Comparison of ENCODE assay signal across 8 cellular contexts in the genomic region with DNA sequence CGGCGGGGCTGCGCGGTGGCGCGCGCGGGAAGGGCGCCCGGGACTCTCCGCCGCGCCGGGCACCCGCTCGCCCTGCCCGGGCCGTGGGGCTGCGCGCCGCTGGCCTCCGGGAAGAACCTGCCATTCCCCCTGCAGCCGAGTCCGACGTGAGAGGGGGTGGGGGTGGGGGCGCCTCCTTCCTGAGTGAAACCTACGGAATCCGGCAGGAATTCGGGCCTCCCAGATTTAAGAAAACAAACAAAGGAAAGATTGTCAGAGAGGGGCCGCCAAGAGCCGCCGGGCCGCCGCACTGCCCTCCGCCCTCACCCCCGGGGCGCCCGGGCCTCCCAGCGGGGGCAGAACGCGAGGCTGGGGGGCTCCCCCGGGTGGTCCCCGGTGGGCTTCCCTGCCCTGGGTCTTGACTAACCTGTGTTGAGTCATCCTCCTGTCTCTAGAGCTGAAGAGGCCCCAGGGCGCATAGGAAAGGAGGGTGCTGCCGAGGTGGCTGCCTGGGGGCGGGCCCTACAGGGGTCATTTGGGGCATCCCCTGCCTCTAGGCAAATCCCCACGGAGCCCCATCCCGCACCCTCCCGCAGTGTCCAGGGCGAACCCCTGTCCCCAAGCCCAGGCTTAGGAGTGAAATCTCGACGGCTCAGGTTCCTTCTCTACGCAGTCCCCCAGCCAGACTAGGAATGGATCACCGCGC. TPM values are rescaled to one million over a fixed set of nuclear protein-coding genes. Genes with fewer than 3 reads are reported as not detected.
DNase-seq lines count a peak whose midpoint lies in the region; ATAC-seq and TF ChIP-seq lines count a peak whose summit lies in the region.

No MANE protein-coding gene starts in this region.

- H3K4me1 ChIP-seq in foreskin keratinocyte: no peaks in the 10 kb centered on the region
- peaks cover 9% of the 10 kb centered on the region for H3K4me1 ChIP-seq in osteoblast (ENCODE audit: insufficient read depth, low read length)

- intact Hi-C loops in activated CD4-positive, alpha-beta memory T cell treated with anti-CD3 and anti-CD28 coated beads for 36 hours (cut with micrococcal nuclease): loop anchor here (1.0 kb wide), 1 partner anchor 179 kb away; no protein-coding TSS in a partner anchor

- CTCF ChIA-PET in activated CD4-positive, alpha-beta memory T cell treated with anti-CD3 and anti-CD28 coated beads for 36 hours (lab: Charles Lee): interaction anchor here (0.7 kb wide), 1 partner anchor 376 kb away, joined by 4 read pairs; no protein-coding TSS in a partner anchor
- CTCF ChIA-PET in activated CD4-positive, alpha-beta memory T cell treated with anti-CD3 and anti-CD28 coated beads, Interleukin-2, amount 10 ng/mL, durations not matched to agents 7 days and 5 days (lab: Charles Lee): no interaction called here
- CTCF ChIA-PET in RWPE1 (lab: Yijun Ruan, JAX): no interaction called here

- ATAC-seq in foreskin keratinocyte: peak; percentile 36

- peaks cover 49% of the 10 kb centered on the region for H3K27me3 Mint-ChIP-seq in activated CD4-positive, alpha-beta memory T cell treated with anti-CD3 and anti-CD28 coated beads for 36 hours
- peaks cover 66% of the 10 kb centered on the region for H3K27me3 Mint-ChIP-seq in activated CD4-positive, alpha-beta memory T cell treated with anti-CD3 and anti-CD28 coated beads, Interleukin-2, amount 10 ng/mL, durations not matched to agents 7 days and 5 days

- peak overlapping the region; percentile 61 for H3K4me2 ChIP-seq in osteoblast (ENCODE audit: insufficient read depth, low read length)

- H3K36me3 ChIP-seq in osteoblast (ENCODE audit: insufficient read depth, low read length): no peaks in the 10 kb centered on the region

- POLR2A ChIA-PET in activated CD4-positive, alpha-beta memory T cell treated with anti-CD3 and anti-CD28 coated beads for 36 hours (lab: Charles Lee): no interaction called here
- POLR2A ChIA-PET in activated CD4-positive, alpha-beta memory T cell treated with anti-CD3 and anti-CD28 coated beads, Interleukin-2, amount 10 ng/mL, durations not matched to agents 7 days and 5 days (lab: Charles Lee): no interaction called here
- POLR2A ChIA-PET in RWPE1 (lab: Yijun Ruan, JAX; ENCODE audit: low non-redundant PET): no interaction called here

- H3K4me3 Mint-ChIP-seq in activated CD4-positive, alpha-beta memory T cell treated with anti-CD3 and anti-CD28 coated beads for 36 hours: peak overlapping the region; percentile 50
- H3K4me3 Mint-ChIP-seq in activated CD4-positive, alpha-beta memory T cell treated with anti-CD3 and anti-CD28 coated beads, Interleukin-2, amount 10 ng/mL, durations not matched to agents 7 days and 5 days: no peak overlapping the region

- no peaks in the 10 kb centered on the region for H3K9me3 ChIP-seq in osteoblast (ENCODE audit: low read depth, low read length)

- H3K27me3 ChIP-seq in foreskin keratinocyte (peaks cover 83% of the 10 kb centered on the region), osteoblast (ENCODE audit: insufficient read depth, low read length) (peaks cover 30% of the 10 kb centered on the region)

- no peak overlapping the region for H3K27ac Mint-ChIP-seq in activated CD4-positive, alpha-beta memory T cell treated with anti-CD3 and anti-CD28 coated beads for 36 hours
- H3K27ac Mint-ChIP-seq in activated CD4-positive, alpha-beta memory T cell treated with anti-CD3 and anti-CD28 coated beads, Interleukin-2, amount 10 ng/mL, durations not matched to agents 7 days and 5 days: no peak overlapping the region

- DNase-seq in activated CD4-positive, alpha-beta memory T cell treated with anti-CD3 and anti-CD28 coated beads for 36 hours: peak; percentile 23
- DNase-seq in activated CD4-positive, alpha-beta memory T cell treated with anti-CD3 and anti-CD28 coated beads, Interleukin-2, amount 10 ng/mL, durations not matched to agents 7 days and 5 days: no peak
- peak; percentile 22 for DNase-seq in RWPE1 (ENCODE audit: low spot score)
- peak in 1 of 2 donors; percentile 25 for DNase-seq in foreskin keratinocyte
- peak; percentile 90 for DNase-seq in osteoblast (ENCODE audit: insufficient read length, low spot score, missing footprints)
- DNase-seq in SW 1271 (lab: John Stamatoyannopoulos, UW): no peak
- DNase-seq in NCI-H2081 (lab: John Stamatoyannopoulos, UW): no peak
- no peak for DNase-seq in amniotic stem cell (lab: John Stamatoyannopoulos, UW)

- H3K36me3 Mint-ChIP-seq in activated CD4-positive, alpha-beta memory T cell treated with anti-CD3 and anti-CD28 coated beads for 36 hours: no peaks in the 10 kb centered on the region
- no peaks in the 10 kb centered on the region for H3K36me3 Mint-ChIP-seq in activated CD4-positive, alpha-beta memory T cell treated with anti-CD3 and anti-CD28 coated beads, Interleukin-2, amount 10 ng/mL, durations not matched to agents 7 days and 5 days (ENCODE audit: low read depth)

- no peaks in the 10 kb centered on the region for H3K9me3 Mint-ChIP-seq in activated CD4-positive, alpha-beta memory T cell treated with anti-CD3 and anti-CD28 coated beads for 36 hours
- H3K9me3 Mint-ChIP-seq in activated CD4-positive, alpha-beta memory T cell treated with anti-CD3 and anti-CD28 coated beads, Interleukin-2, amount 10 ng/mL, durations not matched to agents 7 days and 5 days: no peaks in the 10 kb centered on the region

- no peak overlapping the region for H2AFZ ChIP-seq in osteoblast (ENCODE audit: low read length)

- H4K20me1 ChIP-seq in osteoblast (ENCODE audit: insufficient read depth, low read length): no peaks in the 10 kb centered on the region

- TF ChIP-seq CTCF in RWPE1 (conservative IDR thresholded peaks at IDR 0.05; ENCODE audit: low read depth): no peak
- TF ChIP-seq CTCF in foreskin keratinocyte (conservative IDR thresholded peaks at IDR 0.05): no peak
- no peak for TF ChIP-seq CTCF in osteoblast (IDR thresholded peaks at IDR 0.05; ENCODE audit: extremely low read depth, low read depth, low read length)

- no peaks in the 10 kb centered on the region for H3K79me2 ChIP-seq in osteoblast (ENCODE audit: insufficient read depth, low read length)

- no peak overlapping the region for H3K27ac ChIP-seq in RWPE1
- H3K27ac ChIP-seq in foreskin keratinocyte: no peak overlapping the region
- H3K27ac ChIP-seq in osteoblast (ENCODE audit: low read depth, low read length): no peak overlapping the region

- H3K4me3 ChIP-seq in osteoblast (ENCODE audit: insufficient read depth, low read length): peak overlapping the region; percentile 46

- peaks cover 18% of the 10 kb centered on the region for H3K4me1 Mint-ChIP-seq in activated CD4-positive, alpha-beta memory T cell treated with anti-CD3 and anti-CD28 coated beads for 36 hours (ENCODE audit: low read depth)
- H3K4me1 Mint-ChIP-seq in activated CD4-positive, alpha-beta memory T cell treated with anti-CD3 and anti-CD28 coated beads, Interleukin-2, amount 10 ng/mL, durations not matched to agents 7 days and 5 days: peaks cover 16% of the 10 kb centered on the region

RNA-seq across cellular contexts. Expression of a gene that starts 42.2 kb away (rescaled TPM):
- total RNA-seq in activated CD4-positive, alpha-beta memory T cell treated with anti-CD3 and anti-CD28 coated beads for 36 hours: 10 to 100 TPM; 19.5 to 21.6 TPM
- 1 to 10 TPM; 7.9 to 8.5 TPM for total RNA-seq in activated CD4-positive, alpha-beta memory T cell treated with anti-CD3 and anti-CD28 coated beads, Interleukin-2, amount 10 ng/mL, durations not matched to agents 7 days and 5 days
- total RNA-seq in foreskin keratinocyte: 8.2 and 8.8 TPM in 2 replicates
- 12.2 and 12.5 TPM in 2 replicates for polyA plus RNA-seq in foreskin keratinocyte
- 2.9 and 3.3 TPM in 2 replicates for total RNA-seq in osteoblast

Comparison
In these comparisons a context has a peak if more than half of its experiments do, and no peak if none do; other contexts are left out.
1. DNase-seq: peak in activated CD4-positive, alpha-beta memory T cell treated with anti-CD3 and anti-CD28 coated beads for 36 hours (single experiment), RWPE1 (single experiment) and osteoblast (single experiment); none in activated CD4-positive, alpha-beta memory T cell treated with anti-CD3 and anti-CD28 coated beads, Interleukin-2, amount 10 ng/mL, durations not matched to agents 7 days and 5 days (single experiment), SW 1271 (0 of 2), NCI-H2081 (0 of 2) and amniotic stem cell (single experiment).